Comparison of ENCODE assay signal across 22 cellular contexts in the genomic region with DNA sequence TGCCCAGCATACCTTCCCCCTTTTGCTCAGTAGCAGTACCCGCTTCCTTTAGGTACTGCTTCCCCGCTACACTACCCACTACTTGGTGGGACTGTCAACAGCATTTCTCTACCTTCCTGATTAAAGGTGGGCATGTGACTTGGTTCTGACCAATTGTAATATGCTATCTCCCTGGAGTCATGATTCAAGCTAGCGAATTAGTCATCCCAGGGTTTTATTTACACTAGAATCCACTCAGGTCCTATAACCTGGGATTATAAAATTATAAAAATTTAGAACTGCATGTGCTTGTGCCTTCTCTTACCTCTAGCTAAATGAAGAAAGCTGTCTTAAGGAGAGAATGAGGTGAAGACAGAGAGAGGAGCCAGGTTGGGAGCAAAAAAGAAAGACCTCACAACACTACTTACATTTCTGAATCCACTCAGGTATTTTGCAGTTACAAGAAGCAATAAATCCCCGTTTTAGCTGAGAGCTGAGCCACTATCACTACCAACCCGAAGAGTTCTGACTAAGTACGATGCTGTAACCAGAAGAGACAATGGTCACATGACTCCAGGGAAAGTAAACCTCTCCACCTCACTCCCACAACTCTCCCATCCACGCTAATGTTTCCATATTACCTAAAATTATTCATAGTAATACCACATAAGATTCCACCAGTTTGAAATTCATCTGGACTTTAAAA. TPM values are rescaled to one million over a fixed set of nuclear protein-coding genes. Genes with fewer than 3 reads are reported as not detected.
A peak's percentile ranks its signal among the peaks of the same experiment; 100 is the strongest.
DNase-seq lines count a peak whose midpoint lies in the region; ATAC-seq and TF ChIP-seq lines count a peak whose summit lies in the region.
"Had no signal": no experiment of that assay in that cellular context is flagged by ENCODE, and none has a peak within 500 bp of the region (broad histone marks: within the 10 kb centered on the region; RNA-seq: fewer than 3 reads in every experiment).

No MANE protein-coding gene starts in this region.

- ATAC-seq in WTC11 (peak; percentile 67), GM18909 (IDR thresholded peaks at IDR 0.05; ENCODE audit: poor library complexity, unreplicated experiment) (no peak), T-helper 17 cell (no peak)
- ATAC-seq: gastroesophageal sphincter; naive thymus-derived CD8-positive, alpha-beta T cell had no signal

- H3K4me1 Mint-ChIP-seq in WTC11: 0 out of 2 replicates have a peak, but pooled peaks cover 3% of the 10 kb centered on the region
- H3K4me1 Mint-ChIP-seq in T-helper 17 cell: no peaks in the 10 kb centered on the region
- H3K4me1 Mint-ChIP-seq: naive thymus-derived CD8-positive, alpha-beta T cell had no signal

- H3K4me3 Mint-ChIP-seq in WTC11: no peak overlapping the region
- H3K4me3 Mint-ChIP-seq in T-helper 17 cell: no peak overlapping the region
- H3K4me3 Mint-ChIP-seq: naive thymus-derived CD8-positive, alpha-beta T cell; T-helper 2 cell treated with Interferon-gamma antibody and Interleukin-4, amounts not matched to agents 5 μg/mL and 100 μg/mL, for 36 hours had no signal

- POLR2A ChIA-PET in WTC11 (lab: Charles Lee): interaction anchor here (1.4 kb wide), 1 partner anchor 9 kb away, joined by 6 read pairs; no protein-coding TSS in a partner anchor

- H3K36me3 Mint-ChIP-seq in WTC11 (no peaks in the 10 kb centered on the region), T-helper 17 cell (ENCODE audit: low read depth) (peaks cover 5% of the 10 kb centered on the region)
- H3K36me3 Mint-ChIP-seq: naive thymus-derived CD8-positive, alpha-beta T cell had no signal

- no peaks in the 10 kb centered on the region for H3K9me3 ChIP-seq in T-helper 17 cell (ENCODE audit: control insufficient read depth, low read length, poor library complexity, severe bottlenecking)
- H3K9me3 ChIP-seq: gastroesophageal sphincter, prostate gland, testis had no signal

- no peak for TF ChIP-seq RAD21 in Ishikawa (IDR thresholded peaks at IDR 0.05; ENCODE audit: low read depth)

- peak; percentile 83 for DNase-seq in DMS53 (lab: John Stamatoyannopoulos, UW)
- no peak for DNase-seq in WTC11 (ENCODE audit: low spot score)
- DNase-seq in iris pigment epithelial cell (ENCODE audit: low read depth): peak; percentile 30
- DNase-seq in T-helper 17 cell: no peak
- DNase-seq in HCEC 1CT: no peak
- no peak for DNase-seq in mesenteric fat pad (ENCODE audit: low spot score)
- DNase-seq: anterior cingulate cortex; COR-L47; naive thymus-derived CD8-positive, alpha-beta T cell; NCI-H146; NCI-H2227 treated with DMSO at 0.1 percent for 48 hours; SHP77 treated with DMSO at 0.1 percent for 48 hours; testis had no signal

- peaks cover 19% of the 10 kb centered on the region for H3K27me3 Mint-ChIP-seq in WTC11 (ENCODE audit: low read depth)
- H3K27me3 Mint-ChIP-seq in T-helper 17 cell: peaks cover 24% of the 10 kb centered on the region

- no peaks in the 10 kb centered on the region for H3K9me3 Mint-ChIP-seq in WTC11
- H3K9me3 Mint-ChIP-seq: naive thymus-derived CD8-positive, alpha-beta T cell; T-helper 2 cell treated with Interferon-gamma antibody and Interleukin-4, amounts not matched to agents 5 μg/mL and 100 μg/mL, for 36 hours had no signal

- H3K27ac Mint-ChIP-seq in WTC11: no peak overlapping the region
- H3K27ac Mint-ChIP-seq in T-helper 17 cell: no peak overlapping the region
- H3K27ac Mint-ChIP-seq: naive thymus-derived CD8-positive, alpha-beta T cell; T-helper 2 cell treated with Interferon-gamma antibody and Interleukin-4, amounts not matched to agents 5 μg/mL and 100 μg/mL, for 36 hours had no signal

- no peak for TF ChIP-seq EP300 in Ishikawa (IDR thresholded peaks at IDR 0.05; ENCODE audit: borderline replicate concordance)

- CTCF ChIA-PET in WTC11 (lab: Charles Lee): interaction anchor here (1.1 to 3.1 kb wide), 6 partner anchors 10 to 144 kb away, joined by 3 to 20 read pairs (median 8); a partner anchor contains a TSS

- no peak for TF ChIP-seq CTCF in WTC11 (IDR thresholded peaks at IDR 0.05)

TF ChIP-seq in Ishikawa, 13 proteins besides CTCF, POLR2A, EP300 and RAD21:
- no peak for TF ChIP-seq EGR1 (IDR thresholded peaks at IDR 0.05)
- no peak for TF ChIP-seq FOXM1 (IDR thresholded peaks at IDR 0.05; ENCODE audit: borderline replicate concordance, low read depth)
- TF ChIP-seq, protein P1, sequence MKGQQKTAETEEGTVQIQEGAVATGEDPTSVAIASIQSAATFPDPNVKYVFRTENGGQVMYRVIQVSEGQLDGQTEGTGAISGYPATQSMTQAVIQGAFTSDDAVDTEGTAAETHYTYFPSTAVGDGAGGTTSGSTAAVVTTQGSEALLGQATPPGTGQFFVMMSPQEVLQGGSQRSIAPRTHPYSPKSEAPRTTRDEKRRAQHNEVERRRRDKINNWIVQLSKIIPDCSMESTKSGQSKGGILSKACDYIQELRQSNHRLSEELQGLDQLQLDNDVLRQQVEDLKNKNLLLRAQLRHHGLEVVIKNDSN (IDR thresholded peaks at IDR 0.05): peak; percentile 35; the same call in 1 of the 2 replicates
- TF ChIP-seq, protein P2, sequence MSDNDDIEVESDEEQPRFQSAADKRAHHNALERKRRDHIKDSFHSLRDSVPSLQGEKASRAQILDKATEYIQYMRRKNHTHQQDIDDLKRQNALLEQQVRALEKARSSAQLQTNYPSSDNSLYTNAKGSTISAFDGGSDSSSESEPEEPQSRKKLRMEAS (IDR thresholded peaks at IDR 0.05): no peak

TF ChIP-seq in WTC11, 78 proteins besides CTCF, POLR2A, EP300 and RAD21:
- TF ChIP-seq, protein P1 (CRISPR knock-in tag; IDR thresholded peaks at IDR 0.05): peak; percentile 47; the same call in 1 of the 2 replicates
- TF ChIP-seq, protein P3, sequence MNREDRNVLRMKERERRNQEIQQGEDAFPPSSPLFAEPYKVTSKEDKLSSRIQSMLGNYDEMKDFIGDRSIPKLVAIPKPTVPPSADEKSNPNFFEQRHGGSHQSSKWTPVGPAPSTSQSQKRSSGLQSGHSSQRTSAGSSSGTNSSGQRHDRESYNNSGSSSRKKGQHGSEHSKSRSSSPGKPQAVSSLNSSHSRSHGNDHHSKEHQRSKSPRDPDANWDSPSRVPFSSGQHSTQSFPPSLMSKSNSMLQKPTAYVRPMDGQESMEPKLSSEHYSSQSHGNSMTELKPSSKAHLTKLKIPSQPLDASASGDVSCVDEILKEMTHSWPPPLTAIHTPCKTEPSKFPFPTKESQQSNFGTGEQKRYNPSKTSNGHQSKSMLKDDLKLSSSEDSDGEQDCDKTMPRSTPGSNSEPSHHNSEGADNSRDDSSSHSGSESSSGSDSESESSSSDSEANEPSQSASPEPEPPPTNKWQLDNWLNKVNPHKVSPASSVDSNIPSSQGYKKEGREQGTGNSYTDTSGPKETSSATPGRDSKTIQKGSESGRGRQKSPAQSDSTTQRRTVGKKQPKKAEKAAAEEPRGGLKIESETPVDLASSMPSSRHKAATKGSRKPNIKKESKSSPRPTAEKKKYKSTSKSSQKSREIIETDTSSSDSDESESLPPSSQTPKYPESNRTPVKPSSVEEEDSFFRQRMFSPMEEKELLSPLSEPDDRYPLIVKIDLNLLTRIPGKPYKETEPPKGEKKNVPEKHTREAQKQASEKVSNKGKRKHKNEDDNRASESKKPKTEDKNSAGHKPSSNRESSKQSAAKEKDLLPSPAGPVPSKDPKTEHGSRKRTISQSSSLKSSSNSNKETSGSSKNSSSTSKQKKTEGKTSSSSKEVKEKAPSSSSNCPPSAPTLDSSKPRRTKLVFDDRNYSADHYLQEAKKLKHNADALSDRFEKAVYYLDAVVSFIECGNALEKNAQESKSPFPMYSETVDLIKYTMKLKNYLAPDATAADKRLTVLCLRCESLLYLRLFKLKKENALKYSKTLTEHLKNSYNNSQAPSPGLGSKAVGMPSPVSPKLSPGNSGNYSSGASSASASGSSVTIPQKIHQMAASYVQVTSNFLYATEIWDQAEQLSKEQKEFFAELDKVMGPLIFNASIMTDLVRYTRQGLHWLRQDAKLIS (CRISPR knock-in tag; IDR thresholded peaks at IDR 0.05; ENCODE audit: borderline replicate concordance): no peak

RNA-seq across cellular contexts. Expression of a gene that starts 9.7 kb away (rescaled TPM):
- total RNA-seq in WTC11 (2021) (0.27 to 0.55 TPM in 2 of 3 replicates, not detected in the other), T-helper 17 cell (not detected), mesenteric fat pad (not detected)
- total RNA-seq: activated CD8-positive, alpha-beta memory T cell treated with anti-CD3 and anti-CD28 coated beads for 36 hours; chondrocyte; gastroesophageal sphincter; lung; naive thymus-derived CD8-positive, alpha-beta T cell; prostate gland; smooth muscle cell had no signal

RNA-seq across cellular contexts. Expression of a gene that starts 29.3 kb away (rescaled TPM):
- not detected in 3 replicates for total RNA-seq in WTC11 (2021)
- not detected for total RNA-seq in T-helper 17 cell
- total RNA-seq in mesenteric fat pad: not detected
- total RNA-seq: activated CD8-positive, alpha-beta memory T cell treated with anti-CD3 and anti-CD28 coated beads for 36 hours; chondrocyte; gastroesophageal sphincter; lung; naive thymus-derived CD8-positive, alpha-beta T cell; prostate gland; smooth muscle cell had no signal

RNA-seq across cellular contexts. Expression of a gene that starts 52.5 kb away (rescaled TPM):
- total RNA-seq in WTC11 (2021) (0.87 TPM in 1 of 3 replicates, not detected in the others), T-helper 17 cell (1 to 10 TPM; 1.0 to 4.1 TPM), mesenteric fat pad (not detected)
- total RNA-seq: activated CD8-positive, alpha-beta memory T cell treated with anti-CD3 and anti-CD28 coated beads for 36 hours; chondrocyte; gastroesophageal sphincter; smooth muscle cell; testis had no signal

Comparison
In these comparisons a context has a peak if more than half of its experiments do, and no peak if none do; other contexts are left out.
1. DNase-seq: peak in DMS53 (single experiment) and iris pigment epithelial cell (single experiment); none in WTC11 (single experiment), T-helper 17 cell (0 of 3), HCEC 1CT (single experiment) and mesenteric fat pad (single experiment).